9 cellular contexts compared by ENCODE assay signal in genomic region chr15:28890291-28890690, GRCh38. TPM values are rescaled to one million over a fixed set of nuclear protein-coding genes. Genes with fewer than 3 reads are reported as not detected.
DNase-seq lines count a peak whose midpoint lies in the region; ATAC-seq and TF ChIP-seq lines count a peak whose summit lies in the region.
"Not testable (repeated sequence)": the region's sequence is repeated elsewhere in the genome, so short reads cannot be mapped to it uniquely, and the experiment has no call there.
"Had no signal": no experiment of that assay in that cellular context is flagged by ENCODE, and none has a peak within 500 bp of the region (broad histone marks: within the 10 kb centered on the region; RNA-seq: fewer than 3 reads in every experiment).

No MANE protein-coding gene starts in this region.

- H3K4me3 ChIP-seq in CD8-positive, alpha-beta memory T cell (ENCODE audit: low read length): peak overlapping the region; percentile 3
- not testable (repeated sequence) for H3K4me3 ChIP-seq in naive thymus-derived CD4-positive, alpha-beta T cell (ENCODE audit: low read length)

- peak overlapping the region; percentile 89 to 95 (median 93) for H3K27ac Mint-ChIP-seq in CD8-positive, alpha-beta memory T cell
- H3K27ac Mint-ChIP-seq in activated CD4-positive, alpha-beta T cell treated with anti-CD3 and anti-CD28 coated beads, Interleukin-2, amount 10 ng/mL, durations not matched to agents 7 days and 5 days: peak overlapping the region; percentile 98
- peak overlapping the region; percentile 41 for H3K27ac Mint-ChIP-seq in activated T-helper 17 cell treated with anti-CD3 and anti-CD28 coated beads, Interleukin-2, amount 50 U/mL, for 72 hours
- peak overlapping the region in 4 of 5 experiments; percentile 74 to 97 (median 92) for H3K27ac Mint-ChIP-seq in brain
- H3K27ac Mint-ChIP-seq in naive thymus-derived CD4-positive, alpha-beta T cell: peak overlapping the region; percentile 89 to 100 (median 98)
- peak overlapping the region; percentile 88 for H3K27ac Mint-ChIP-seq in stimulated activated naive CD8-positive, alpha-beta T cell treated with anti-CD3 and anti-CD28 coated beads, Interleukin-15, Interleukin-2, amounts not matched to agents 100 ng/mL and 50 ng/mL, for 24 hours

- H3K36me3 Mint-ChIP-seq in CD8-positive, alpha-beta memory T cell; activated CD4-positive, alpha-beta T cell treated with anti-CD3 and anti-CD28 coated beads, Interleukin-2, amount 10 ng/mL, durations not matched to agents 7 days and 5 days (ENCODE audit: low read depth); activated T-helper 17 cell treated with anti-CD3 and anti-CD28 coated beads, Interleukin-2, amount 50 U/mL, for 72 hours (ENCODE audit: low read depth); naive thymus-derived CD4-positive, alpha-beta T cell; stimulated activated naive CD8-positive, alpha-beta T cell treated with anti-CD3 and anti-CD28 coated beads, Interleukin-15, Interleukin-2, amounts not matched to agents 100 ng/mL and 50 ng/mL, for 24 hours (ENCODE audit: low read depth): not testable (repeated sequence)
- peaks cover 20% of the 10 kb centered on the region for H3K36me3 Mint-ChIP-seq in brain

- not testable (repeated sequence) for ATAC-seq in activated T-helper 17 cell treated with anti-CD3 and anti-CD28 coated beads, Interleukin-2, amount 50 U/mL, for 72 hours (replicated peaks); naive thymus-derived CD4-positive, alpha-beta T cell

- CTCF ChIA-PET in CD8-positive, alpha-beta memory T cell (lab: Charles Lee): interaction anchor here (1.0 to 1.8 kb wide), 2 partner anchors 16 to 85 kb away, joined by 3 to 4 read pairs; no protein-coding TSS in a partner anchor
- CTCF ChIA-PET in activated CD4-positive, alpha-beta T cell treated with anti-CD3 and anti-CD28 coated beads, Interleukin-2, amount 10 ng/mL, durations not matched to agents 7 days and 5 days (lab: Charles Lee): interaction anchor here (1.3 kb wide), 1 partner anchor 30 kb away, joined by 3 read pairs; no protein-coding TSS in a partner anchor
- CTCF ChIA-PET in naive thymus-derived CD4-positive, alpha-beta T cell (lab: Charles Lee): interaction anchor here (0.9 to 1.5 kb wide), 3 partner anchors 9 to 85 kb away, joined by 3 to 4 read pairs (median 3); no protein-coding TSS in a partner anchor

- peak overlapping the region; percentile 13 for H3K27ac ChIP-seq in CD8-positive, alpha-beta memory T cell (ENCODE audit: low read depth, low read length)
- peak overlapping the region; percentile 79 for H3K27ac ChIP-seq in naive thymus-derived CD4-positive, alpha-beta T cell (ENCODE audit: low read depth, low read length)

- H3K27me3 ChIP-seq in CD8-positive, alpha-beta memory T cell (ENCODE audit: insufficient read depth, low read length, poor library complexity, severe bottlenecking); naive thymus-derived CD4-positive, alpha-beta T cell (ENCODE audit: control insufficient read depth in 2 of 2, insufficient read depth in 2 of 2, low read length in 2 of 2): not testable (repeated sequence)

- TF ChIP-seq CTCF in brain (conservative IDR thresholded peaks at IDR 0.05): not testable (repeated sequence)

- intact Hi-C loops in naive thymus-derived CD4-positive, alpha-beta T cell (cut with micrococcal nuclease): loop anchor here in 1 of 2 donors (1.0 to 2.0 kb wide), 4 partner anchors 13 to 59 kb away; no protein-coding TSS in a partner anchor

- H3K4me1 ChIP-seq in CD8-positive, alpha-beta memory T cell (ENCODE audit: insufficient read depth, low read length): peaks cover 56% of the 10 kb centered on the region
- H3K4me1 ChIP-seq in naive thymus-derived CD4-positive, alpha-beta T cell (ENCODE audit: control insufficient read depth in 2 of 2, insufficient read depth in 2 of 2, low read length in 2 of 2): peaks cover 12 to 55% of the 10 kb centered on the region in 2 donors

- H3K36me3 ChIP-seq in CD8-positive, alpha-beta memory T cell (ENCODE audit: insufficient read depth, low read length); naive thymus-derived CD4-positive, alpha-beta T cell (ENCODE audit: control insufficient read depth in 2 of 3, insufficient read depth in 3 of 3, low read length in 3 of 3): not testable (repeated sequence)

- not testable (repeated sequence) for H3K9me3 Mint-ChIP-seq in CD8-positive, alpha-beta memory T cell; activated CD4-positive, alpha-beta T cell treated with anti-CD3 and anti-CD28 coated beads, Interleukin-2, amount 10 ng/mL, durations not matched to agents 7 days and 5 days; activated T-helper 17 cell treated with anti-CD3 and anti-CD28 coated beads, Interleukin-2, amount 50 U/mL, for 72 hours; brain; naive thymus-derived CD4-positive, alpha-beta T cell; stimulated activated naive CD8-positive, alpha-beta T cell treated with anti-CD3 and anti-CD28 coated beads, Interleukin-15, Interleukin-2, amounts not matched to agents 100 ng/mL and 50 ng/mL, for 24 hours

- POLR2A ChIA-PET in CD8-positive, alpha-beta memory T cell (lab: Charles Lee); activated CD4-positive, alpha-beta T cell treated with anti-CD3 and anti-CD28 coated beads, Interleukin-2, amount 10 ng/mL, durations not matched to agents 7 days and 5 days (lab: Charles Lee): not testable (repeated sequence)
- POLR2A ChIA-PET in naive thymus-derived CD4-positive, alpha-beta T cell (lab: Charles Lee): interaction anchor here (1.5 to 2.5 kb wide), 5 partner anchors 12 to 57 kb away, joined by 4 to 12 read pairs (median 5); no protein-coding TSS in a partner anchor

- peaks cover 46 to 76% (median 51%) of the 10 kb centered on the region in 3 donors for H3K4me1 Mint-ChIP-seq in CD8-positive, alpha-beta memory T cell
- H3K4me1 Mint-ChIP-seq in activated CD4-positive, alpha-beta T cell treated with anti-CD3 and anti-CD28 coated beads, Interleukin-2, amount 10 ng/mL, durations not matched to agents 7 days and 5 days: peaks cover 55% of the 10 kb centered on the region
- H3K4me1 Mint-ChIP-seq in activated T-helper 17 cell treated with anti-CD3 and anti-CD28 coated beads, Interleukin-2, amount 50 U/mL, for 72 hours: peaks cover 33% of the 10 kb centered on the region
- H3K4me1 Mint-ChIP-seq in brain: peaks cover 77% of the 10 kb centered on the region
- H3K4me1 Mint-ChIP-seq in naive thymus-derived CD4-positive, alpha-beta T cell: peaks cover 46 to 79% (median 72%) of the 10 kb centered on the region in 7 donors
- H3K4me1 Mint-ChIP-seq in stimulated activated naive CD8-positive, alpha-beta T cell treated with anti-CD3 and anti-CD28 coated beads, Interleukin-15, Interleukin-2, amounts not matched to agents 100 ng/mL and 50 ng/mL, for 24 hours (ENCODE audit: low read depth): peaks cover 69% of the 10 kb centered on the region

- peak overlapping the region; percentile 44 to 85 (median 65) for H3K4me3 Mint-ChIP-seq in CD8-positive, alpha-beta memory T cell
- peak overlapping the region; percentile 33 for H3K4me3 Mint-ChIP-seq in activated CD4-positive, alpha-beta T cell treated with anti-CD3 and anti-CD28 coated beads, Interleukin-2, amount 10 ng/mL, durations not matched to agents 7 days and 5 days
- H3K4me3 Mint-ChIP-seq in activated T-helper 17 cell treated with anti-CD3 and anti-CD28 coated beads, Interleukin-2, amount 50 U/mL, for 72 hours: peak overlapping the region; percentile 53
- H3K4me3 Mint-ChIP-seq in brain: peak overlapping the region in 1 of 5 experiments; percentile 71
- H3K4me3 Mint-ChIP-seq in naive thymus-derived CD4-positive, alpha-beta T cell: peak overlapping the region; percentile 62 to 92 (median 84)
- H3K4me3 Mint-ChIP-seq in stimulated activated naive CD8-positive, alpha-beta T cell treated with anti-CD3 and anti-CD28 coated beads, Interleukin-15, Interleukin-2, amounts not matched to agents 100 ng/mL and 50 ng/mL, for 24 hours: peak overlapping the region; percentile 60

- H3K27me3 Mint-ChIP-seq in CD8-positive, alpha-beta memory T cell; activated T-helper 17 cell treated with anti-CD3 and anti-CD28 coated beads, Interleukin-2, amount 50 U/mL, for 72 hours; brain; stimulated activated naive CD8-positive, alpha-beta T cell treated with anti-CD3 and anti-CD28 coated beads, Interleukin-15, Interleukin-2, amounts not matched to agents 100 ng/mL and 50 ng/mL, for 24 hours: not testable (repeated sequence)
- peaks cover 10% of the 10 kb centered on the region for H3K27me3 Mint-ChIP-seq in activated CD4-positive, alpha-beta T cell treated with anti-CD3 and anti-CD28 coated beads, Interleukin-2, amount 10 ng/mL, durations not matched to agents 7 days and 5 days
- H3K27me3 Mint-ChIP-seq in naive thymus-derived CD4-positive, alpha-beta T cell: peaks cover 0 to 27% (median 0%) of the 10 kb centered on the region in 5 donors

- DNase-seq in CD8-positive, alpha-beta memory T cell; activated CD4-positive, alpha-beta T cell treated with anti-CD3 and anti-CD28 coated beads, Interleukin-2, amount 10 ng/mL, durations not matched to agents 7 days and 5 days; naive thymus-derived CD4-positive, alpha-beta T cell: not testable (repeated sequence)
- DNase-seq in NCI-H82 (lab: John Stamatoyannopoulos, UW): peak; percentile 67

- not testable (repeated sequence) for H3K9me3 ChIP-seq in CD8-positive, alpha-beta memory T cell (ENCODE audit: low read length); naive thymus-derived CD4-positive, alpha-beta T cell (ENCODE audit: control insufficient read depth in 2 of 3, low read length in 3 of 3)

RNA-seq across cellular contexts. Expression of gene APBA2, which starts 4.5 kb away (rescaled TPM):
- total RNA-seq in CD8-positive, alpha-beta memory T cell: 10 to 100 TPM; 15.7 to 18.0 TPM
- polyA plus RNA-seq in CD8-positive, alpha-beta memory T cell: 38.8 TPM
- 10 to 100 TPM; 19.2 to 21.2 TPM for total RNA-seq in activated CD4-positive, alpha-beta T cell treated with anti-CD3 and anti-CD28 coated beads, Interleukin-2, amount 10 ng/mL, durations not matched to agents 7 days and 5 days
- total RNA-seq in activated T-helper 17 cell treated with anti-CD3 and anti-CD28 coated beads, Interleukin-2, amount 50 U/mL, for 72 hours: 1 to 10 TPM; 2.3 to 3.8 TPM
- polyA plus RNA-seq in brain (ENCODE audit: insufficient read depth, low read depth, low replicate concordance): 86.7 TPM
- total RNA-seq in naive thymus-derived CD4-positive, alpha-beta T cell: 100 to 1,000 TPM in 3 of 5 experiments, 10 to 100 TPM in 1, 1 to 10 TPM in 1; 7.7 to 139 (median 110) TPM
- 100 to 1,000 TPM in 1 of 2 donors, 10 to 100 TPM in 1; 59.7 to 113 TPM for polyA plus RNA-seq in naive thymus-derived CD4-positive, alpha-beta T cell

RNA-seq across cellular contexts. Expression of gene GOLGA6L7, which starts 41.8 kb away (rescaled TPM):
- not detected for total RNA-seq in CD8-positive, alpha-beta memory T cell
- polyA plus RNA-seq in CD8-positive, alpha-beta memory T cell: not detected
- not detected for total RNA-seq in activated CD4-positive, alpha-beta T cell treated with anti-CD3 and anti-CD28 coated beads, Interleukin-2, amount 10 ng/mL, durations not matched to agents 7 days and 5 days
- total RNA-seq in activated T-helper 17 cell treated with anti-CD3 and anti-CD28 coated beads, Interleukin-2, amount 50 U/mL, for 72 hours: not detected
- polyA plus RNA-seq in brain (ENCODE audit: insufficient read depth, low read depth, low replicate concordance): not detected
- not detected for total RNA-seq in naive thymus-derived CD4-positive, alpha-beta T cell
- polyA plus RNA-seq in naive thymus-derived CD4-positive, alpha-beta T cell: not detected
- total RNA-seq: M059J, PC-3 had no signal

Comparison
In these comparisons a context has a peak if more than half of its experiments do, and no peak if none do; other contexts are left out.
1. H3K27ac Mint-ChIP-seq: peak in every context shown above with its lines; median percentile 98 in activated CD4-positive, alpha-beta T cell treated with anti-CD3 and anti-CD28 coated beads, Interleukin-2, amount 10 ng/mL, durations not matched to agents 7 days and 5 days; 98 in naive thymus-derived CD4-positive, alpha-beta T cell; 93 in CD8-positive, alpha-beta memory T cell; 92 in brain; 88 in stimulated activated naive CD8-positive, alpha-beta T cell treated with anti-CD3 and anti-CD28 coated beads, Interleukin-15, Interleukin-2, amounts not matched to agents 100 ng/mL and 50 ng/mL, for 24 hours; 41 in activated T-helper 17 cell treated with anti-CD3 and anti-CD28 coated beads, Interleukin-2, amount 50 U/mL, for 72 hours.